In the genomic region with DNA sequence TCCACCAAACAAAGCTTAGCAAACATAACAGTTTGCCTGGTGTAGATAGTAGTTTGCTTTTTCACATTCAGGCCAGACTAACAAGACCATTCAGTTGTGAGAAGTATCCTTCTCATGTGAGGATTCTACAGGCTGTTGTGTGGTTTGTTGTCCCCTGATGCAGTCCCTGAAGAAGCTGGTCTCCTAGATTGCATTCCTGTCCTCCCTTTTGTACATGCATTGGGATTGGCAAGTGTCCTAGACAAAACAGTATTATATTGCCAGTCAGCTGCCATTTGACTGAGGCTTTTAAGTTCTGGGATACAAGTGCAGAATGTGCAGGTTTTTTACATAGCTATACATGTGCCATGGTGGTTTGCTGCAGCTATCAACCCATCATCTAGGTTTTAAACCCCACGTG, we compare ENCODE assay signal across 16 cellular contexts.
A peak's percentile ranks its signal among the peaks of the same experiment; 100 is the strongest.
DNase-seq lines count a peak whose midpoint lies in the region; ATAC-seq and TF ChIP-seq lines count a peak whose summit lies in the region.
"Had no signal": no experiment of that assay in that cellular context is flagged by ENCODE, and none has a peak within 500 bp of the region (broad histone marks: within the 10 kb centered on the region; RNA-seq: fewer than 3 reads in every experiment).

No MANE protein-coding gene starts in this region.

- H3K4me3 Mint-ChIP-seq in activated CD8-positive, alpha-beta memory T cell treated with anti-CD3 and anti-CD28 coated beads, Interleukin-2, amount 10 ng/mL, durations not matched to agents 7 days and 5 days = no peak overlapping the region
- H3K4me3 Mint-ChIP-seq: CD4-positive, alpha-beta memory T cell; GM23338 had no signal

- ATAC-seq in activated CD8-positive, alpha-beta memory T cell treated with anti-CD3 and anti-CD28 coated beads, Interleukin-2, amount 10 ng/mL, durations not matched to agents 7 days and 5 days = no peak
- ATAC-seq: GM23338, HCT116 had no signal

- no peak for TF ChIP-seq CTCF in C4-2B (conservative IDR thresholded peaks at IDR 0.05)
- no peak for TF ChIP-seq CTCF in LNCaP clone FGC (IDR thresholded peaks at IDR 0.05; ENCODE audit: control insufficient read depth, extremely low read depth, insufficient read depth)

- no peaks in the 10 kb centered on the region for H3K9me3 Mint-ChIP-seq in activated CD8-positive, alpha-beta memory T cell treated with anti-CD3 and anti-CD28 coated beads, Interleukin-2, amount 10 ng/mL, durations not matched to agents 7 days and 5 days (ENCODE audit: low read depth)
- H3K9me3 Mint-ChIP-seq: GM23338 had no signal

- H3K4me3 ChIP-seq in LNCaP clone FGC (ENCODE audit: low read depth, low read length) = no peak overlapping the region
- H3K4me3 ChIP-seq: GM23338 had no signal

- DNase-seq in LNCaP clone FGC (ENCODE audit: low read depth) (peak; percentile 56), RPMI7951 (ENCODE audit: low read depth) (peak; percentile 36), SHP77 (lab: John Stamatoyannopoulos, UW) (no peak), NCI-H1436 treated with DMSO at 0.1 percent for 48 hours (lab: John Stamatoyannopoulos, UW) (no peak)
- no peak for DNase-seq in activated CD8-positive, alpha-beta memory T cell treated with anti-CD3 and anti-CD28 coated beads, Interleukin-2, amount 10 ng/mL, durations not matched to agents 7 days and 5 days
- DNase-seq: ACHN; BE2C; C1 segment of cervical spinal cord; Calu3; CD4-positive, alpha-beta memory T cell; DMS79 treated with DMSO at 0.1 percent for 48 hours; GF-D8; H7 had no signal

- H3K4me1 Mint-ChIP-seq in activated CD8-positive, alpha-beta memory T cell treated with anti-CD3 and anti-CD28 coated beads, Interleukin-2, amount 10 ng/mL, durations not matched to agents 7 days and 5 days = no peaks in the 10 kb centered on the region
- H3K4me1 Mint-ChIP-seq: CD4-positive, alpha-beta memory T cell had no signal

- no peaks in the 10 kb centered on the region for H3K36me3 Mint-ChIP-seq in activated CD8-positive, alpha-beta memory T cell treated with anti-CD3 and anti-CD28 coated beads, Interleukin-2, amount 10 ng/mL, durations not matched to agents 7 days and 5 days
- H3K36me3 Mint-ChIP-seq: CD4-positive, alpha-beta memory T cell had no signal

- CTCF ChIA-PET in activated CD8-positive, alpha-beta memory T cell treated with anti-CD3 and anti-CD28 coated beads, Interleukin-2, amount 10 ng/mL, durations not matched to agents 7 days and 5 days (lab: Charles Lee) = no interaction called here

- H3K27ac ChIP-seq in C4-2B = peak overlapping the region; percentile 61; the same call in 1 of the 2 replicates

- no peaks in the 10 kb centered on the region for H3K27me3 Mint-ChIP-seq in activated CD8-positive, alpha-beta memory T cell treated with anti-CD3 and anti-CD28 coated beads, Interleukin-2, amount 10 ng/mL, durations not matched to agents 7 days and 5 days

- H3K27ac Mint-ChIP-seq in activated CD8-positive, alpha-beta memory T cell treated with anti-CD3 and anti-CD28 coated beads, Interleukin-2, amount 10 ng/mL, durations not matched to agents 7 days and 5 days = no peak overlapping the region
- H3K27ac Mint-ChIP-seq: CD4-positive, alpha-beta memory T cell; GM23338 had no signal

Comparison
In these comparisons a context has a peak if more than half of its experiments do, and no peak if none do; other contexts are left out.
1. DNase-seq: peak in LNCaP clone FGC (single experiment) and RPMI7951 (single experiment); none in activated CD8-positive, alpha-beta memory T cell treated with anti-CD3 and anti-CD28 coated beads, Interleukin-2, amount 10 ng/mL, durations not matched to agents 7 days and 5 days (single experiment), SHP77 (0 of 2) and NCI-H1436 treated with DMSO at 0.1 percent for 48 hours (single experiment).